Comparison of ENCODE assay signal across 8 cellular contexts in genomic region chr19:45508681-45508930, GRCh38. TPM values are rescaled to one million over a fixed set of nuclear protein-coding genes. Genes with fewer than 3 reads are reported as not detected.
A peak's percentile ranks its signal among the peaks of the same experiment; 100 is the strongest.
DNase-seq lines count a peak whose midpoint lies in the region; ATAC-seq lines count a peak whose summit lies in the region.

No MANE protein-coding gene starts in this region.

- H3K27me3 Mint-ChIP-seq in T-helper 1 cell treated with Interleukin-12 subunit alpha and Interleukin-12 subunit beta and Interleukin-4 antibody, amounts not matched to agents 30 μg/mL and 1 μg/mL, for 36 hours (ENCODE audit: low read depth), result no peaks in the 10 kb centered on the region
- no peaks in the 10 kb centered on the region for H3K27me3 Mint-ChIP-seq in activated T-helper 17 cell treated with anti-CD3 and anti-CD28 coated beads, Interleukin-2, amount 50 U/mL, for 72 hours
- H3K27me3 Mint-ChIP-seq in immature natural killer cell (ENCODE audit: low read depth in 3 of 3), result peaks cover 8 to 15% (median 10%) of the 10 kb centered on the region in 3 donors

- ATAC-seq in activated T-helper 17 cell treated with anti-CD3 and anti-CD28 coated beads, Interleukin-2, amount 50 U/mL, for 72 hours (replicated peaks), result no peak

- peak overlapping the region; percentile 77 for H3K27ac ChIP-seq in substantia nigra (ENCODE audit: low read depth, low read length, poor library complexity, severe bottlenecking)

- H3K4me3 Mint-ChIP-seq in T-helper 1 cell treated with Interleukin-12 subunit alpha and Interleukin-12 subunit beta and Interleukin-4 antibody, amounts not matched to agents 30 μg/mL and 1 μg/mL, for 36 hours, result peak overlapping the region; percentile 92
- peak overlapping the region; percentile 98 for H3K4me3 Mint-ChIP-seq in activated T-helper 17 cell treated with anti-CD3 and anti-CD28 coated beads, Interleukin-2, amount 50 U/mL, for 72 hours
- H3K4me3 Mint-ChIP-seq in immature natural killer cell, result peak overlapping the region; percentile 97 to 100 (median 99)

- DNase-seq in T-helper 1 cell, result no peak
- DNase-seq in immature natural killer cell, result no peak
- peak in 1 of 49 donors; percentile 38 for DNase-seq in substantia nigra (lab: John Stamatoyannopoulos, UW)
- no peak for DNase-seq in CD1c-positive myeloid dendritic cell (ENCODE audit: extremely low spot score)
- no peak for DNase-seq in epidermal melanocyte (ENCODE audit: insufficient read length, low spot score)
- no peak for DNase-seq in stimulated activated CD4-positive, alpha-beta T cell treated with anti-CD3 and anti-CD28 coated beads, Interleukin-15, amount 100 ng/mL, for 24 hours

- H3K4me1 Mint-ChIP-seq in T-helper 1 cell treated with Interleukin-12 subunit alpha and Interleukin-12 subunit beta and Interleukin-4 antibody, amounts not matched to agents 30 μg/mL and 1 μg/mL, for 36 hours (ENCODE audit: low read depth), result peaks cover 32% of the 10 kb centered on the region
- peaks cover 15% of the 10 kb centered on the region for H3K4me1 Mint-ChIP-seq in activated T-helper 17 cell treated with anti-CD3 and anti-CD28 coated beads, Interleukin-2, amount 50 U/mL, for 72 hours
- peaks cover 52 to 59% of the 10 kb centered on the region in 2 donors for H3K4me1 Mint-ChIP-seq in immature natural killer cell

- H3K27ac Mint-ChIP-seq in T-helper 1 cell treated with Interleukin-12 subunit alpha and Interleukin-12 subunit beta and Interleukin-4 antibody, amounts not matched to agents 30 μg/mL and 1 μg/mL, for 36 hours, result peak overlapping the region; percentile 87
- H3K27ac Mint-ChIP-seq in activated T-helper 17 cell treated with anti-CD3 and anti-CD28 coated beads, Interleukin-2, amount 50 U/mL, for 72 hours, result peak overlapping the region; percentile 96
- H3K27ac Mint-ChIP-seq in immature natural killer cell, result peak overlapping the region; percentile 94 to 98 (median 96)

- H3K9me3 Mint-ChIP-seq in T-helper 1 cell treated with Interleukin-12 subunit alpha and Interleukin-12 subunit beta and Interleukin-4 antibody, amounts not matched to agents 30 μg/mL and 1 μg/mL, for 36 hours, result no peaks in the 10 kb centered on the region
- no peaks in the 10 kb centered on the region for H3K9me3 Mint-ChIP-seq in activated T-helper 17 cell treated with anti-CD3 and anti-CD28 coated beads, Interleukin-2, amount 50 U/mL, for 72 hours
- no peaks in the 10 kb centered on the region for H3K9me3 Mint-ChIP-seq in immature natural killer cell

- peaks cover 17% of the 10 kb centered on the region for H3K36me3 Mint-ChIP-seq in T-helper 1 cell treated with Interleukin-12 subunit alpha and Interleukin-12 subunit beta and Interleukin-4 antibody, amounts not matched to agents 30 μg/mL and 1 μg/mL, for 36 hours (ENCODE audit: low read depth)
- peaks cover 63% of the 10 kb centered on the region for H3K36me3 Mint-ChIP-seq in activated T-helper 17 cell treated with anti-CD3 and anti-CD28 coated beads, Interleukin-2, amount 50 U/mL, for 72 hours (ENCODE audit: low read depth)
- H3K36me3 Mint-ChIP-seq in immature natural killer cell, result peaks cover 0 to 3% (median 0%) of the 10 kb centered on the region in 3 donors

RNA-seq across cellular contexts. Expression of gene VASP, which starts 1.3 kb away (rescaled TPM):
- 100 to 1,000 TPM; 151 to 196 TPM for total RNA-seq in activated T-helper 17 cell treated with anti-CD3 and anti-CD28 coated beads, Interleukin-2, amount 50 U/mL, for 72 hours
- polyA plus RNA-seq in immature natural killer cell, result 100 to 1,000 TPM in 1 of 3 donors, 10 to 100 TPM in 2; 91.2 to 126 (median 93.4) TPM

RNA-seq across cellular contexts. Expression of gene PPM1N, which starts 10.4 kb away (rescaled TPM):
- 1 to 10 TPM; 4.3 to 5.2 TPM for total RNA-seq in activated T-helper 17 cell treated with anti-CD3 and anti-CD28 coated beads, Interleukin-2, amount 50 U/mL, for 72 hours
- 1 to 10 TPM; 3.9 to 5.7 (median 4.0) TPM for polyA plus RNA-seq in immature natural killer cell

RNA-seq across cellular contexts. Expression of gene RTN2, which starts 11.8 kb away (rescaled TPM):
- total RNA-seq in activated T-helper 17 cell treated with anti-CD3 and anti-CD28 coated beads, Interleukin-2, amount 50 U/mL, for 72 hours, result 1 to 10 TPM; 5.3 to 8.6 TPM
- under 1 TPM in 2 of 3 donors, not detected in 1; 0.48 to 0.80 TPM for polyA plus RNA-seq in immature natural killer cell

RNA-seq across cellular contexts. Expression of gene FOSB, which starts 40.8 kb away (rescaled TPM):
- total RNA-seq in activated T-helper 17 cell treated with anti-CD3 and anti-CD28 coated beads, Interleukin-2, amount 50 U/mL, for 72 hours, result 10 to 100 TPM; 20.7 to 39.2 TPM
- polyA plus RNA-seq in immature natural killer cell, result 10 to 100 TPM; 11.6 to 30.1 (median 11.6) TPM
